In the genomic region with DNA sequence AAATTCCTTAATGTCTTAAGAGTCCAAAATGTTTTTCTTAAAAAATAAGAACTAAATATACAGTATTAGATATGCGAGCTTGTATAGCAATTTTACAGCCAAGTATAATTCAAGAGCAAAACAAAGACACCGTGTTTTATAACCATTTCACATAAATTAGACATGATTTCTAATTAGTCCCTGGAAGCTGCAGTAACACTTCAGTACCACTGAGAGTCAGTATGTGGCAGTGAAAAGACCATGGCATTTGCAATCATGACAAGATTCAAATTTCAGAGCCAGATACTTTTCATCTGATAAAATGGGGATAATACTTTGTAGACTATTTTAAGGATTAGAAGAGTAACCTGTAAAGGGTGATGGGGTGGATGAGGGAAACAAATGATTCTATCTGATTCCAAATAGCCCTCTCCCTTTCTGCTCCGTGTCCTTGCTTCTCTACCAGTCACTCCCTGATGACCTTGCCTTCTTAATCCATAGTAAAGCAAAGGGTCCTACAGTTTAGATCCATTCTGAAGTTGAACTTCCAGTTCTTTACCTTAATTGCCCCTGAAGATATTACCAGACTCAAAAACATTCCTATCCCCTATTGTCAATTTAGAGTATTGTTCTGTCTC, we compare ENCODE assay signal across 8 cellular contexts.
DNase-seq lines count a peak whose midpoint lies in the region; ATAC-seq and TF ChIP-seq lines count a peak whose summit lies in the region.

No MANE protein-coding gene starts in this region.

- no peaks in the 10 kb centered on the region for H3K79me2 ChIP-seq in OCI-LY1 (ENCODE audit: insufficient read depth, low read length)

- no peaks in the 10 kb centered on the region for H3K36me3 Mint-ChIP-seq in effector memory CD8-positive, alpha-beta T cell (ENCODE audit: insufficient read depth)

- no peaks in the 10 kb centered on the region for H3K9me3 ChIP-seq in OCI-LY1 (ENCODE audit: low read length)

- no peaks in the 10 kb centered on the region for H3K9me3 Mint-ChIP-seq in effector memory CD8-positive, alpha-beta T cell

- no peak overlapping the region for H3K4me3 ChIP-seq in OCI-LY1 (ENCODE audit: low read depth, low read length, poor library complexity, severe bottlenecking)

- DNase-seq in effector memory CD8-positive, alpha-beta T cell, result no peak
- DNase-seq in midbrain (lab: John Stamatoyannopoulos, UW) (peak; percentile 37), cerebellar nuclear complex (lab: John Stamatoyannopoulos, UW) (no peak)

- ATAC-seq in GM18517 (IDR thresholded peaks at IDR 0.05; ENCODE audit: unreplicated experiment), result peak; percentile 70
- peak; percentile 81 for ATAC-seq in HG03342 (IDR thresholded peaks at IDR 0.05; ENCODE audit: unreplicated experiment)
- peak; percentile 51 for ATAC-seq in effector memory CD8-positive, alpha-beta T cell (replicated peaks)
- no peak for ATAC-seq in HG03045 (IDR thresholded peaks at IDR 0.05; ENCODE audit: unreplicated experiment)

- H3K27me3 Mint-ChIP-seq in effector memory CD8-positive, alpha-beta T cell, result no peaks in the 10 kb centered on the region

- no peaks in the 10 kb centered on the region for H4K20me1 ChIP-seq in OCI-LY1 (ENCODE audit: insufficient read depth, low read length)

- H3K4me2 ChIP-seq in OCI-LY1 (ENCODE audit: low read length), result no peak overlapping the region

- TF ChIP-seq CTCF in C4-2B (conservative IDR thresholded peaks at IDR 0.05) (peak; percentile 93), OCI-LY1 (IDR thresholded peaks at IDR 0.05; ENCODE audit: low read length) (peak; percentile 94)

- no peak overlapping the region for H3K27ac Mint-ChIP-seq in effector memory CD8-positive, alpha-beta T cell

- no peak overlapping the region for H3K9ac ChIP-seq in OCI-LY1 (ENCODE audit: low read length)

- H3K4me1 Mint-ChIP-seq in effector memory CD8-positive, alpha-beta T cell (ENCODE audit: low read depth in 2 of 2), result no peaks in the 10 kb centered on the region

- no peak overlapping the region for H2AFZ ChIP-seq in OCI-LY1 (ENCODE audit: low read length)

- H3K9me2 ChIP-seq in OCI-LY1 (ENCODE audit: low read depth, low read length), result no peaks in the 10 kb centered on the region

- no peaks in the 10 kb centered on the region for H3K36me3 ChIP-seq in OCI-LY1 (ENCODE audit: insufficient read depth, low read length)

- no peaks in the 10 kb centered on the region for H3K4me1 ChIP-seq in OCI-LY1 (ENCODE audit: insufficient read depth, low read length, severe bottlenecking)

- H3K27me3 ChIP-seq in OCI-LY1 (ENCODE audit: insufficient read depth, low read length), result no peaks in the 10 kb centered on the region

- H3F3A ChIP-seq in OCI-LY1 (ENCODE audit: insufficient read depth, low read length), result no peaks in the 10 kb centered on the region

- no peak overlapping the region for H3K27ac ChIP-seq in C4-2B
- no peak overlapping the region for H3K27ac ChIP-seq in OCI-LY1 (ENCODE audit: low read depth, low read length, poor library complexity, severe bottlenecking)

- no peak overlapping the region for H3K4me3 Mint-ChIP-seq in effector memory CD8-positive, alpha-beta T cell
